ENCODE assay signal across 9 cellular contexts in genomic region chr11:73334244-73335203, GRCh38. TPM values are rescaled to one million over a fixed set of nuclear protein-coding genes. Genes with fewer than 3 reads are reported as not detected.
DNase-seq lines count a peak whose midpoint lies in the region; ATAC-seq and TF ChIP-seq lines count a peak whose summit lies in the region.
"Had no signal": no experiment of that assay in that cellular context is flagged by ENCODE, and none has a peak within 500 bp of the region (broad histone marks: within the 10 kb centered on the region; RNA-seq: fewer than 3 reads in every experiment).

No MANE protein-coding gene starts in this region.

- no peaks in the 10 kb centered on the region for H3K36me3 Mint-ChIP-seq in CD14-positive monocyte

- intact Hi-C loops in CD14-positive monocyte (cut with micrococcal nuclease), result loop anchor here (1.0 to 5.0 kb wide), 3 partner anchors 27 to 37 kb away; no protein-coding TSS in a partner anchor
- intact Hi-C loops in Panc1 (cut with micrococcal nuclease; ENCODE audit: unreplicated experiment), result loop anchor here (1.0 kb wide), 1 partner anchor 27 kb away; no protein-coding TSS in a partner anchor
- intact Hi-C loops in ovary (cut with DNase I), result loop anchor here in 3 of 4 donors (1.0 to 10.0 kb wide), 5 partner anchors 27 to 1410 kb away; partner anchors contain the start of gene RNF169 (in 1 of the 3)

- DNase-seq in CD14-positive monocyte (ENCODE audit: low spot score) (peak; percentile 59), Panc1 (ENCODE audit: low read depth, low spot score) (no peak), fibroblast of gingiva (ENCODE audit: low read depth) (peak; percentile 68), ovary (peak; percentile 88 to 96 (median 92)), SIG-M5 (lab: John Stamatoyannopoulos, UW) (no peak), putamen (ENCODE audit: low spot score) (no peak)
- DNase-seq in effector memory CD4-positive, alpha-beta T cell, result no peak

- H3K27me3 Mint-ChIP-seq in CD14-positive monocyte (ENCODE audit: low read depth in 3 of 3), result peaks cover 0 to 5% (median 3%) of the 10 kb centered on the region in 3 donors
- H3K27me3 Mint-ChIP-seq: activated B cell treated with CpG ODN at 0.5 μM for 24 hours had no signal

- H3K27me3 ChIP-seq in Panc1 (ENCODE audit: control insufficient read depth, insufficient read depth, low read length) (no peaks in the 10 kb centered on the region), ovary (no peaks in the 10 kb centered on the region)
- H3K27me3 ChIP-seq in effector memory CD4-positive, alpha-beta T cell (replicated peaks; ENCODE audit: control insufficient read depth, insufficient read depth, low read length, poor library complexity, severe bottlenecking), result no peaks in the 10 kb centered on the region

- TF ChIP-seq POLR2A in ovary (IDR thresholded peaks at IDR 0.05), result no peak

- POLR2A ChIA-PET in Panc1 (lab: Charles Lee), result interaction anchor here (0.5 to 0.7 kb wide), 5 partner anchors 21 to 491 kb away, joined by 3 to 21 read pairs (median 4); no protein-coding TSS in a partner anchor

- in situ Hi-C loops in Panc1 (cut with HindIII; ENCODE audit: low pct_unique_long_range_greater_than_20kb, low sequenced_read_pairs), result no loop called here

- peaks cover 7% of the 10 kb centered on the region for H3K4me1 Mint-ChIP-seq in CD14-positive monocyte
- H3K4me1 Mint-ChIP-seq: activated B cell treated with CpG ODN at 0.5 μM for 24 hours had no signal

- H3K36me3 ChIP-seq in Panc1 (ENCODE audit: control insufficient read depth, insufficient read depth, low read length) (no peaks in the 10 kb centered on the region), ovary (no peaks in the 10 kb centered on the region)
- no peaks in the 10 kb centered on the region for H3K36me3 ChIP-seq in effector memory CD4-positive, alpha-beta T cell (ENCODE audit: control insufficient read depth, insufficient read depth, low read length)

- H3K9me3 ChIP-seq in Panc1 (ENCODE audit: control insufficient read depth, insufficient read depth, low read depth, low read length) (no peaks in the 10 kb centered on the region), ovary (no peaks in the 10 kb centered on the region)
- no peaks in the 10 kb centered on the region for H3K9me3 ChIP-seq in effector memory CD4-positive, alpha-beta T cell (ENCODE audit: control insufficient read depth, low read length)

- no TSS peak for BruUV-seq in Panc1 (replicated peaks; lab: Mats Ljungman, UMichigan)

- H3K27ac Mint-ChIP-seq in CD14-positive monocyte, result peak overlapping the region in 2 of 7 donors; percentile 3 to 21
- H3K27ac Mint-ChIP-seq: activated B cell treated with CpG ODN at 0.5 μM for 24 hours had no signal

- CTCF ChIA-PET in Panc1 (lab: Charles Lee), result interaction anchor here (0.5 to 3.8 kb wide), 18 partner anchors 8 to 609 kb away, joined by 3 to 55 read pairs (median 5); partner anchors contain the start of gene ARHGEF17

- H3K4me1 ChIP-seq in Panc1 (ENCODE audit: control insufficient read depth, insufficient read depth, low read length) (peaks cover 39% of the 10 kb centered on the region), ovary (ENCODE audit: insufficient read depth) (peaks cover 36% of the 10 kb centered on the region)
- H3K4me1 ChIP-seq in effector memory CD4-positive, alpha-beta T cell (ENCODE audit: control insufficient read depth, insufficient read depth, low read length, poor library complexity, severe bottlenecking), result no peaks in the 10 kb centered on the region

- TF ChIP-seq EP300 in ovary (IDR thresholded peaks at IDR 0.05), result no peak

- H3K9me3 Mint-ChIP-seq in CD14-positive monocyte, result no peaks in the 10 kb centered on the region
- H3K9me3 Mint-ChIP-seq: activated B cell treated with CpG ODN at 0.5 μM for 24 hours had no signal

- ATAC-seq in Panc1 (peak; percentile 69), HG03139 (IDR thresholded peaks at IDR 0.05; ENCODE audit: unreplicated experiment) (no peak)

- no peak overlapping the region for H3K4me3 Mint-ChIP-seq in CD14-positive monocyte
- H3K4me3 Mint-ChIP-seq: activated B cell treated with CpG ODN at 0.5 μM for 24 hours had no signal

- H3K4me3 ChIP-seq in Panc1 (ENCODE audit: low read depth in 2 of 2, low read length in 2 of 2) (no peak overlapping the region), ovary (no peak overlapping the region)
- H3K4me3 ChIP-seq in effector memory CD4-positive, alpha-beta T cell (ENCODE audit: insufficient read depth, low read depth, low read length, poor library complexity, severe bottlenecking), result no peak overlapping the region

- WGBS in ovary, 3 donors, result 10 to 14% (median 13%) methylated on average over 7 of the region's 7 CpGs

- H3K27ac ChIP-seq in Panc1 (ENCODE audit: low read length), result peak overlapping the region; percentile 55
- H3K27ac ChIP-seq in ovary, result peak overlapping the region; percentile 62 to 68
- no peak overlapping the region for H3K27ac ChIP-seq in effector memory CD4-positive, alpha-beta T cell (ENCODE audit: insufficient read depth, low read length, poor library complexity, severe bottlenecking)

- TF ChIP-seq CTCF in CD14-positive monocyte (IDR thresholded peaks at IDR 0.05) (no peak), Panc1 (IDR thresholded peaks at IDR 0.05) (no peak), ovary (IDR thresholded peaks at IDR 0.05) (no peak)

RNA-seq across cellular contexts. Expression of gene ARHGEF17, which starts 26.4 kb away (rescaled TPM):
- under 1 TPM; 0.16 to 0.55 TPM for polyA plus RNA-seq in CD14-positive monocyte
- total RNA-seq in Panc1 (2021; ENCODE audit: unreplicated experiment), result 43.2 TPM
- polyA plus RNA-seq in Panc1 (2012; ENCODE audit: insufficient read length), result 52.5 TPM
- total RNA-seq in ovary, result 10 to 100 TPM; 29.8 to 83.8 (median 46.7) TPM
- polyA plus RNA-seq in ovary, result 10 to 100 TPM; 21.0 to 38.0 TPM

RNA-seq across cellular contexts. Expression of gene RELT, which starts 41.7 kb away (rescaled TPM):
- polyA plus RNA-seq in CD14-positive monocyte (10 to 100 TPM; 16.4 to 27.3 TPM), ovary (1 to 10 TPM in 1 of 2 donors, under 1 TPM in 1; 0.38 to 1.1 TPM)
- total RNA-seq in Panc1 (2021; ENCODE audit: unreplicated experiment) (11.3 TPM), ovary (1 to 10 TPM in 6 of 7 donors, under 1 TPM in 1; 0.95 to 4.7 (median 2.3) TPM)
- 5.9 TPM for polyA plus RNA-seq in Panc1 (2012; ENCODE audit: insufficient read length)

Comparison
In these comparisons a context has a peak if more than half of its experiments do, and no peak if none do; other contexts are left out.
1. DNase-seq: peak in CD14-positive monocyte (single experiment), fibroblast of gingiva (single experiment) and ovary (5 of 5); none in Panc1 (single experiment), SIG-M5 (single experiment), putamen (single experiment) and effector memory CD4-positive, alpha-beta T cell (0 of 3).